1 cellular context compared by ENCODE assay signal in the genomic region with DNA sequence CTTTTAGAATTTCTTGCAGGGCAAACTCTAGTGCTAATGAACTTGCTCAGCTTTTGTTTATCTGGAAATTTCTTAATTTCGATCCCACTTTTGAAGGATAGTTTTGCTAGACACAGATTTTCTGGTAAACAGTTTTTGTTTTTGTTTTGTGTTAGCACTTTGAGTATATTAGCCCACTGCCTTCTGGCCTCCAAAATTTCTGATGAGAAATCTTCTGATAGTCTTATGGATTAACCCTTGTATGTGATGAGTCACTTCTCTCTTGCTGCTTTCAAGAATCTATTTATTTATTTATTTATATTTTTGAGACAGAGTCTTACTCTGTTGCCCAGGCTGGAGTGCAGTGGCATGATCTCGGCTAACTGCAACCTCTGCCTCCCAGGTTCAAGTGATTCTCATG.
TF ChIP-seq lines count a peak whose summit lies in the region.

No MANE protein-coding gene starts in this region.

TF ChIP-seq in K562, 482 proteins besides CTCF, POLR2A, EP300 and RAD21 (continued from another document):
- TF ChIP-seq, protein P1, sequence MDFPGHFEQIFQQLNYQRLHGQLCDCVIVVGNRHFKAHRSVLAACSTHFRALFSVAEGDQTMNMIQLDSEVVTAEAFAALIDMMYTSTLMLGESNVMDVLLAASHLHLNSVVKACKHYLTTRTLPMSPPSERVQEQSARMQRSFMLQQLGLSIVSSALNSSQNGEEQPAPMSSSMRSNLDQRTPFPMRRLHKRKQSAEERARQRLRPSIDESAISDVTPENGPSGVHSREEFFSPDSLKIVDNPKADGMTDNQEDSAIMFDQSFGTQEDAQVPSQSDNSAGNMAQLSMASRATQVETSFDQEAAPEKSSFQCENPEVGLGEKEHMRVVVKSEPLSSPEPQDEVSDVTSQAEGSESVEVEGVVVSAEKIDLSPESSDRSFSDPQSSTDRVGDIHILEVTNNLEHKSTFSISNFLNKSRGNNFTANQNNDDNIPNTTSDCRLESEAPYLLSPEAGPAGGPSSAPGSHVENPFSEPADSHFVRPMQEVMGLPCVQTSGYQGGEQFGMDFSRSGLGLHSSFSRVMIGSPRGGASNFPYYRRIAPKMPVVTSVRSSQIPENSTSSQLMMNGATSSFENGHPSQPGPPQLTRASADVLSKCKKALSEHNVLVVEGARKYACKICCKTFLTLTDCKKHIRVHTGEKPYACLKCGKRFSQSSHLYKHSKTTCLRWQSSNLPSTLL (IDR thresholded peaks at IDR 0.05): no peak
- TF ChIP-seq ZNF384 (IDR thresholded peaks at IDR 0.05; ENCODE audit: low read depth, low read length): no peak
